ENCODE assay signal across 25 cellular contexts in genomic region chr11:6440906-6441358, GRCh38. TPM values are rescaled to one million over a fixed set of nuclear protein-coding genes. Genes with fewer than 3 reads are reported as not detected.
"Had no signal": no experiment of that assay in that cellular context is flagged by ENCODE, and none has a peak within 500 bp of the region (broad histone marks: within the 10 kb centered on the region; RNA-seq: fewer than 3 reads in every experiment).

Gene HPX, minus strand, starts transcription at chr11:6440987. Its CDS starts 24 bp downstream, at chr11:6440963.

- H3K27ac Mint-ChIP-seq: activated CD4-positive, alpha-beta memory T cell treated with anti-CD3 and anti-CD28 coated beads for 36 hours; activated CD4-positive, alpha-beta T cell treated with anti-CD3 and anti-CD28 coated beads for 36 hours; activated naive CD4-positive, alpha-beta T cell treated with anti-CD3 and anti-CD28 coated beads, Interleukin-2, amount 10 ng/mL, durations not matched to agents 7 days and 5 days; activated naive CD8-positive, alpha-beta T cell treated with anti-CD3 and anti-CD28 coated beads, Interleukin-2, amount 50 U/mL, for 24 hours; brain; mesothelial cell of epicardium; naive thymus-derived CD8-positive, alpha-beta T cell; stimulated activated naive B cell treated with anti-CD40 and anti-IgM and Interleukin-4, amounts not matched to agents 10 μg/mL and 1 μg/mL and 100 μg/mL, for 72 hours; T-helper 2 cell treated with Interferon-gamma antibody and Interleukin-4, amounts not matched to agents 5 μg/mL and 100 μg/mL, for 36 hours had no signal

- DNase-seq: activated CD4-positive, alpha-beta memory T cell treated with anti-CD3 and anti-CD28 coated beads for 36 hours; activated CD4-positive, alpha-beta T cell treated with anti-CD3 and anti-CD28 coated beads for 36 hours; activated naive CD4-positive, alpha-beta T cell treated with anti-CD3 and anti-CD28 coated beads, Interleukin-2, amount 10 ng/mL, durations not matched to agents 7 days and 5 days; activated naive CD8-positive, alpha-beta T cell treated with anti-CD3 and anti-CD28 coated beads, Interleukin-2, amount 50 U/mL, for 24 hours; activated T-cell treated with anti-CD3 and anti-CD28 coated beads, Interleukin-2, amount 50 U/mL, for 48 hours; anterior cingulate cortex; caudate nucleus; effector memory CD8-positive, alpha-beta T cell; head of caudate nucleus; left cardiac atrium; lower lobe of right lung; naive thymus-derived CD8-positive, alpha-beta T cell; sigmoid colon; SK-N-SH; stimulated activated CD4-positive, alpha-beta T cell treated with anti-CD3 and anti-CD28 coated beads, Interleukin-2, amount 100 ng/mL, for 48 hours; stimulated activated CD8-positive, alpha-beta memory T cell treated with anti-CD3 and anti-CD28 coated beads, Interleukin-4, amount 100 ng/mL, for 48 hours; stimulated activated naive B cell treated with anti-CD40 and anti-IgM and Interleukin-4, amounts not matched to agents 10 μg/mL and 1 μg/mL and 100 μg/mL, for 72 hours; WERI-Rb-1 had no signal

- H3K36me3 Mint-ChIP-seq: activated CD4-positive, alpha-beta memory T cell treated with anti-CD3 and anti-CD28 coated beads for 36 hours; activated naive CD4-positive, alpha-beta T cell treated with anti-CD3 and anti-CD28 coated beads, Interleukin-2, amount 10 ng/mL, durations not matched to agents 7 days and 5 days; brain; mesothelial cell of epicardium; naive thymus-derived CD8-positive, alpha-beta T cell; stimulated activated naive B cell treated with anti-CD40 and anti-IgM and Interleukin-4, amounts not matched to agents 10 μg/mL and 1 μg/mL and 100 μg/mL, for 72 hours had no signal

- H3K9me3 ChIP-seq: esophagus muscularis mucosa, gastroesophageal sphincter, lower lobe of right lung, sigmoid colon, SK-N-SH had no signal

- H3K36me3 ChIP-seq: esophagus muscularis mucosa, gastroesophageal sphincter, lower lobe of right lung, sigmoid colon, WERI-Rb-1 had no signal

- H3K27me3 ChIP-seq: esophagus muscularis mucosa, gastroesophageal sphincter, sigmoid colon had no signal

- H3K4me1 ChIP-seq: esophagus muscularis mucosa, gastroesophageal sphincter, sigmoid colon had no signal

- H3K9me3 Mint-ChIP-seq: activated CD4-positive, alpha-beta memory T cell treated with anti-CD3 and anti-CD28 coated beads for 36 hours; activated naive CD4-positive, alpha-beta T cell treated with anti-CD3 and anti-CD28 coated beads, Interleukin-2, amount 10 ng/mL, durations not matched to agents 7 days and 5 days; activated naive CD8-positive, alpha-beta T cell treated with anti-CD3 and anti-CD28 coated beads, Interleukin-2, amount 50 U/mL, for 24 hours; brain; effector memory CD8-positive, alpha-beta T cell; mesothelial cell of epicardium; naive thymus-derived CD8-positive, alpha-beta T cell; stimulated activated naive B cell treated with anti-CD40 and anti-IgM and Interleukin-4, amounts not matched to agents 10 μg/mL and 1 μg/mL and 100 μg/mL, for 72 hours; T-helper 2 cell treated with Interferon-gamma antibody and Interleukin-4, amounts not matched to agents 5 μg/mL and 100 μg/mL, for 36 hours had no signal

- FAIRE-seq: islet of Langerhans, TTC549 had no signal

- H3K4me1 Mint-ChIP-seq: activated naive CD8-positive, alpha-beta T cell treated with anti-CD3 and anti-CD28 coated beads, Interleukin-2, amount 50 U/mL, for 24 hours; brain had no signal

- H3K4me3 Mint-ChIP-seq: activated CD4-positive, alpha-beta memory T cell treated with anti-CD3 and anti-CD28 coated beads for 36 hours; activated CD4-positive, alpha-beta T cell treated with anti-CD3 and anti-CD28 coated beads for 36 hours; activated naive CD4-positive, alpha-beta T cell treated with anti-CD3 and anti-CD28 coated beads, Interleukin-2, amount 10 ng/mL, durations not matched to agents 7 days and 5 days; activated naive CD8-positive, alpha-beta T cell treated with anti-CD3 and anti-CD28 coated beads, Interleukin-2, amount 50 U/mL, for 24 hours; brain; effector memory CD8-positive, alpha-beta T cell; mesothelial cell of epicardium; naive thymus-derived CD8-positive, alpha-beta T cell; stimulated activated naive B cell treated with anti-CD40 and anti-IgM and Interleukin-4, amounts not matched to agents 10 μg/mL and 1 μg/mL and 100 μg/mL, for 72 hours; T-helper 2 cell treated with Interferon-gamma antibody and Interleukin-4, amounts not matched to agents 5 μg/mL and 100 μg/mL, for 36 hours had no signal

- H3K4me3 ChIP-seq: esophagus muscularis mucosa, gastroesophageal sphincter, lower lobe of right lung, sigmoid colon had no signal

- H3K27ac ChIP-seq: esophagus muscularis mucosa, gastroesophageal sphincter, lower lobe of right lung, sigmoid colon, WERI-Rb-1 had no signal

- H3K4me2 ChIP-seq: SK-N-SH had no signal

- ATAC-seq: activated CD4-positive, alpha-beta T cell treated with anti-CD3 and anti-CD28 coated beads for 36 hours; activated naive CD8-positive, alpha-beta T cell treated with anti-CD3 and anti-CD28 coated beads, Interleukin-2, amount 50 U/mL, for 24 hours; effector memory CD8-positive, alpha-beta T cell; gastroesophageal sphincter; left cardiac atrium; lower lobe of right lung; naive thymus-derived CD8-positive, alpha-beta T cell; stimulated activated naive B cell treated with anti-CD40 and anti-IgM and Interleukin-4, amounts not matched to agents 10 μg/mL and 1 μg/mL and 100 μg/mL, for 72 hours had no signal

- H3K27me3 Mint-ChIP-seq: activated CD4-positive, alpha-beta memory T cell treated with anti-CD3 and anti-CD28 coated beads for 36 hours; activated CD4-positive, alpha-beta T cell treated with anti-CD3 and anti-CD28 coated beads for 36 hours; activated naive CD8-positive, alpha-beta T cell treated with anti-CD3 and anti-CD28 coated beads, Interleukin-2, amount 50 U/mL, for 24 hours; brain; effector memory CD8-positive, alpha-beta T cell; naive thymus-derived CD8-positive, alpha-beta T cell; stimulated activated naive B cell treated with anti-CD40 and anti-IgM and Interleukin-4, amounts not matched to agents 10 μg/mL and 1 μg/mL and 100 μg/mL, for 72 hours had no signal

RNA-seq across cellular contexts. Expression of gene HPX, which starts in this region (rescaled TPM):
- polyA plus RNA-seq: naive thymus-derived CD8-positive, alpha-beta T cell had no signal
